In genomic region chr19:28185646-28186045, GRCh38 we compare ENCODE assay signal across 1 cellular context.
TF ChIP-seq lines count a peak whose summit lies in the region.

No MANE protein-coding gene starts in this region.

TF ChIP-seq in H1, 55 proteins besides CTCF, POLR2A, EP300 and RAD21 (continued from another document):
- TF ChIP-seq SUZ12 (IDR thresholded peaks at IDR 0.05; ENCODE audit: low read length) (no peak), SIX5 (IDR thresholded peaks at IDR 0.05; ENCODE audit: low read depth, low read length) (no peak), CHD2 (IDR thresholded peaks at IDR 0.05; ENCODE audit: low read length) (no peak), MAX (IDR thresholded peaks at IDR 0.05) (no peak), TAF1 (IDR thresholded peaks at IDR 0.05; ENCODE audit: low read depth, low read length) (no peak), KDM5A (IDR thresholded peaks at IDR 0.05; ENCODE audit: low read length) (no peak), RFX5 (IDR thresholded peaks at IDR 0.05; ENCODE audit: borderline replicate concordance, low read depth, low read length) (no peak), BCL11A (IDR thresholded peaks at IDR 0.05; ENCODE audit: low read depth in 2 of 2, low read length in 2 of 2) (no peak)
- TF ChIP-seq, protein P1, sequence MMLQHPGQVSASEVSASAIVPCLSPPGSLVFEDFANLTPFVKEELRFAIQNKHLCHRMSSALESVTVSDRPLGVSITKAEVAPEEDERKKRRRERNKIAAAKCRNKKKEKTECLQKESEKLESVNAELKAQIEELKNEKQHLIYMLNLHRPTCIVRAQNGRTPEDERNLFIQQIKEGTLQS (IDR thresholded peaks at IDR 0.05; ENCODE audit: insufficient read depth, low read depth, low read length) = no peak
- TF ChIP-seq, protein P2, sequence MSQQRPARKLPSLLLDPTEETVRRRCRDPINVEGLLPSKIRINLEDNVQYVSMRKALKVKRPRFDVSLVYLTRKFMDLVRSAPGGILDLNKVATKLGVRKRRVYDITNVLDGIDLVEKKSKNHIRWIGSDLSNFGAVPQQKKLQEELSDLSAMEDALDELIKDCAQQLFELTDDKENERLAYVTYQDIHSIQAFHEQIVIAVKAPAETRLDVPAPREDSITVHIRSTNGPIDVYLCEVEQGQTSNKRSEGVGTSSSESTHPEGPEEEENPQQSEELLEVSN (IDR thresholded peaks at IDR 0.05) = no peak
